1 cellular context compared by ENCODE assay signal in genomic region chr4:150421612-150422011, GRCh38.
TF ChIP-seq lines count a peak whose summit lies in the region.

No MANE protein-coding gene starts in this region.

TF ChIP-seq in GM12878, 131 proteins besides CTCF, POLR2A, EP300 and RAD21 (continued from another document):
- TF ChIP-seq SPI1 (IDR thresholded peaks at IDR 0.05; ENCODE audit: borderline replicate concordance, insufficient read depth, low read depth, low read length) (no peak), ZNF217 (IDR thresholded peaks at IDR 0.05) (no peak), EGR1 (IDR thresholded peaks at IDR 0.05; ENCODE audit: borderline replicate concordance in 1 of 2, low read depth in 2 of 2, low read length in 2 of 2) (no peak), ELK1 (IDR thresholded peaks at IDR 0.05; ENCODE audit: low read depth, low read length) (no peak), SIX5 (IDR thresholded peaks at IDR 0.05; ENCODE audit: low read depth, low read length, severe bottlenecking) (no peak), E2F4 (IDR thresholded peaks at IDR 0.05; ENCODE audit: low read depth, low read length) (no peak), SIN3A (IDR thresholded peaks at IDR 0.05; ENCODE audit: low read depth, low read length) (no peak), MEF2A (IDR thresholded peaks at IDR 0.05; ENCODE audit: insufficient read depth, low read depth, low read length) (no peak), EZH2 (IDR thresholded peaks at IDR 0.05; ENCODE audit: borderline replicate concordance, control insufficient read depth, low read depth, low read length) (no peak)
